In the genomic region with DNA sequence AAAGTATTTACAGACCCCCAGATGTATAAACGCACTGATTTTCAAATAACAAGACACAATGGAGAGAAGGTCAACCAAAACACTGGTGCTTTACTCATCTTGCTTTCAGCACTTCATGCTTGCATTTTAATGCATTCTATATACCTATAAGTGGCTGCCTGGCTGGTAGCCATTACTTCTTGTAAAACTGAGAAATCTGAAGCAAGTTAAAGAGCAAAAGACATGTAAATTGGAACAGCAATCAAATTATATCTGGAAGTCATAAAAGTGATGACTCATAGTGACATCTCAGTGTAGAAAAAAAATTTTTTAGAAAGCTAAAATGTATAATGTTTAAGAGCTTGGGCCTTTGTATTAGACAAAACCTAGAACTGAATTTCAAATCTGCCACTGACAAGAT, we compare ENCODE assay signal across 25 cellular contexts.
DNase-seq lines count a peak whose midpoint lies in the region; ATAC-seq, FAIRE-seq and TF ChIP-seq lines count a peak whose summit lies in the region.
"Had no signal": no experiment of that assay in that cellular context is flagged by ENCODE, and none has a peak within 500 bp of the region (broad histone marks: within the 10 kb centered on the region; RNA-seq: fewer than 3 reads in every experiment).

No MANE protein-coding gene starts in this region.

- H3K4me1 ChIP-seq in A673 (ENCODE audit: insufficient read depth, low read length, poor library complexity, severe bottlenecking): no peaks in the 10 kb centered on the region
- H3K4me1 ChIP-seq in HAP-1: peaks cover 8% of the 10 kb centered on the region
- H3K4me1 ChIP-seq in pancreas: no peaks in the 10 kb centered on the region
- H3K4me1 ChIP-seq: Caco-2 had no signal

- in situ Hi-C loops in HAP-1 (cut with MboI; ENCODE audit: low sequenced_read_pairs): no loop called here

- H3K4me3 ChIP-seq in A673 (ENCODE audit: low read depth, low read length, poor library complexity, severe bottlenecking): no peak overlapping the region
- H3K4me3 ChIP-seq in HAP-1: no peak overlapping the region
- H3K4me3 ChIP-seq in pancreas: no peak overlapping the region
- H3K4me3 ChIP-seq: GM23338 had no signal

- H3K27me3 ChIP-seq in A673 (replicated peaks; ENCODE audit: insufficient read depth, low read depth, low read length, poor library complexity) (no peaks in the 10 kb centered on the region), HAP-1 (ENCODE audit: low read depth) (no peaks in the 10 kb centered on the region), pancreas (no peaks in the 10 kb centered on the region)

- CTCF ChIA-PET in A673 (lab: Charles Lee): no interaction called here

- POLR2A ChIA-PET in A673 (lab: Charles Lee; ENCODE audit: low non-redundant PET): no interaction called here

- TF ChIP-seq CTCF in A673 (conservative IDR thresholded peaks at IDR 0.05; ENCODE audit: low read depth, low read length): no peak
- no peak for TF ChIP-seq CTCF in pancreas (IDR thresholded peaks at IDR 0.05)

- no peaks in the 10 kb centered on the region for H3K9me3 ChIP-seq in A673 (ENCODE audit: low read depth, low read length, poor library complexity, severe bottlenecking)
- no peaks in the 10 kb centered on the region for H3K9me3 ChIP-seq in HAP-1
- H3K9me3 ChIP-seq in pancreas: no peaks in the 10 kb centered on the region
- H3K9me3 ChIP-seq: Caco-2 had no signal

- BruUV-seq in A673 (replicated peaks; lab: Mats Ljungman, UMichigan): no TSS peak

- H3K36me3 ChIP-seq in A673 (ENCODE audit: insufficient read depth, low read length, poor library complexity, severe bottlenecking) (no peaks in the 10 kb centered on the region), HAP-1 (replicated peaks) (no peaks in the 10 kb centered on the region), pancreas (no peaks in the 10 kb centered on the region)

- DNase-seq in A673 (ENCODE audit: low spot score) (peak; percentile 46), HAP-1 (ENCODE audit: low spot score in 2 of 2) (peak; percentile 35 to 40), RPMI7951 (ENCODE audit: low read depth) (peak; percentile 2), fibroblast of peridontal ligament (ENCODE audit: extremely low read depth) (peak; percentile 7), pancreas (no peak), DMS153 (lab: John Stamatoyannopoulos, UW) (no peak)
- DNase-seq: Caco-2; CD8-positive, alpha-beta T cell; DMS 273 treated with DMSO at 0.1 percent for 48 hours; DMS79 treated with DMSO at 0.1 percent for 48 hours; Kasumi-1; MV-4-11; NCI-H1417; NCI-H1694; NCI-H2029 treated with DMSO at 0.1 percent for 48 hours; NCI-H446; NCI-H524 treated with DMSO at 0.1 percent for 48 hours; SHP77 had no signal

- 74 to 84% methylated on average over 1 of the region's 1 CpG for WGBS in pancreas, 2 donors

- intact Hi-C loops in A673 (cut with micrococcal nuclease; ENCODE audit: unreplicated experiment) (no loop called here), pancreas (cut with DNase I) (no loop called here)

- no peak for ATAC-seq in pancreas
- no peak for ATAC-seq in GM21619 (IDR thresholded peaks at IDR 0.05; ENCODE audit: unreplicated experiment)
- ATAC-seq: CD8-positive, alpha-beta T cell; GM23338; HCT116 had no signal

- H3K27ac ChIP-seq in A673 (ENCODE audit: low read depth, low read length, poor library complexity, severe bottlenecking) (no peak overlapping the region), pancreas (no peak overlapping the region)
- H3K27ac ChIP-seq: C4-2B, HL-60, RWPE1 had no signal

- no peak for FAIRE-seq in pancreas (lab: Jason Lieb, UNC)
- FAIRE-seq: GM18507 had no signal

Comparison
In these comparisons a context has a peak if more than half of its experiments do, and no peak if none do; other contexts are left out.
1. DNase-seq: peak in A673 (single experiment), HAP-1 (2 of 2), RPMI7951 (single experiment) and fibroblast of peridontal ligament (single experiment); none in pancreas (0 of 6) and DMS153 (single experiment).